In the genomic region with DNA sequence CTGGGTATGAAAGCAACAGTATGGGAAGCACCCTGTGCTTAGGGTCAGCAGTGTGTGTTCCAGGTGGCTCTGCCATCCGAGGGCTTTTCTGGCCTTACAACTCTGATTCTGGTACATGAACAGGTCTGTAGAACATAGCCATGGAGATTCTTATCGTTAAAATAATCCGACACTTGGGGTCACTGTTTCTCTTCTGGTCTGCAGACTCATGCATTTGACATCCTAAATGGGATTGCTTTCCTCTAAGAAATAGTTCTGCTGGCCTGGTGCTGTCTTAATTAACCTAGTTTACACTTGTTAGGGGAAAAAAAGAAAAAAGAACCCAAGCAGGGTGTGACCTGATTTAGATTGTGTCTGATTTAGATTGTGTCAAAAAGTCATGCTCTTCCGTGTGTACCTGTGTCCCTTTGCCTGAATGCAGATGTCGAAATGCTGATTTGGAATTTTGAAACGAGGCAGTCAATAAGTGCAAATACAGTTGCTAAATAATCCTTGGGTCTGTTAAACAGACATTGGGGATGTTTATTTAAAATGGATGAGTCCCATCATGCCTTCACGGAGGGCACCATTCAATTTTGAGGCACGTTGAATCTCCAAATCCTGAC, we compare ENCODE assay signal across 8 cellular contexts. TPM values are rescaled to one million over a fixed set of nuclear protein-coding genes. Genes with fewer than 3 reads are reported as not detected.
A peak's percentile ranks its signal among the peaks of the same experiment; 100 is the strongest.
DNase-seq lines count a peak whose midpoint lies in the region; ATAC-seq and TF ChIP-seq lines count a peak whose summit lies in the region.

No MANE protein-coding gene starts in this region.

- no peaks in the 10 kb centered on the region for H3K27me3 Mint-ChIP-seq in activated T-cell treated with anti-CD3 and anti-CD28 coated beads, Interleukin-2, amount 50 U/mL, for 24 hours

- H3K9me3 Mint-ChIP-seq in activated T-cell treated with anti-CD3 and anti-CD28 coated beads, Interleukin-2, amount 50 U/mL, for 24 hours = no peaks in the 10 kb centered on the region

- TF ChIP-seq RAD21 in liver (IDR thresholded peaks at IDR 0.05) = peak; percentile 77 to 82

- TF ChIP-seq CTCF in GM10266 (IDR thresholded peaks at IDR 0.05; ENCODE audit: control insufficient read depth, insufficient read depth, low read depth, missing control alignments) (peak; percentile 34), breast epithelium (IDR thresholded peaks at IDR 0.05) (peak in 2 of 3 donors; percentile 15 to 50), liver (IDR thresholded peaks at IDR 0.05; ENCODE audit: low read depth, low read length, missing input control) (peak; percentile 37)

- WGBS in liver = 23% methylated on average over 8 of the region's 8 CpGs

- no peak for ATAC-seq in GM19463 (IDR thresholded peaks at IDR 0.05; ENCODE audit: unreplicated experiment)

- H3K4me1 ChIP-seq in breast epithelium = no peaks in the 10 kb centered on the region
- H3K4me1 ChIP-seq in liver (ENCODE audit: control insufficient read depth in 4 of 4, insufficient read depth in 4 of 4, low read length in 3 of 4) = peaks cover 5 to 61% (median 34%) of the 10 kb centered on the region in 4 donors

- intact Hi-C loops in breast epithelium (cut with DNase I; ENCODE audit: low total_unique reads) = no loop called here

- H3K9ac ChIP-seq in liver (ENCODE audit: low read depth in 1 of 2, low read length in 2 of 2) = peak overlapping the region; percentile 15 to 60

- TF ChIP-seq POLR2A in breast epithelium (IDR thresholded peaks at IDR 0.05) = no peak

- H3K4me1 Mint-ChIP-seq in activated T-cell treated with anti-CD3 and anti-CD28 coated beads, Interleukin-2, amount 50 U/mL, for 24 hours (ENCODE audit: low read depth) = peaks cover 45% of the 10 kb centered on the region

- no peaks in the 10 kb centered on the region for H3K9me3 ChIP-seq in breast epithelium
- H3K9me3 ChIP-seq in liver (ENCODE audit: control insufficient read depth in 4 of 4, low read length in 3 of 4) = no peaks in the 10 kb centered on the region

- no peak overlapping the region for H3K4me3 Mint-ChIP-seq in activated T-cell treated with anti-CD3 and anti-CD28 coated beads, Interleukin-2, amount 50 U/mL, for 24 hours

- DNase-seq in AG20443 (ENCODE audit: low spot score) (peak; percentile 65), GM10266 (ENCODE audit: extremely low spot score) (peak; percentile 36), NCI-H226 (peak; percentile 56), breast epithelium (ENCODE audit: low spot score in 2 of 2) (no peak), GOT3 (lab: John Stamatoyannopoulos, UW) (no peak)
- DNase-seq in activated T-cell treated with anti-CD3 and anti-CD28 coated beads, Interleukin-2, amount 50 U/mL, for 24 hours = no peak

- no peaks in the 10 kb centered on the region for H3K36me3 ChIP-seq in breast epithelium
- no peaks in the 10 kb centered on the region for H3K36me3 ChIP-seq in liver (ENCODE audit: control insufficient read depth in 4 of 4, insufficient read depth in 3 of 4, low read depth in 1 of 4, low read length in 3 of 4)

- H3K27me3 ChIP-seq in breast epithelium (no peaks in the 10 kb centered on the region), liver (ENCODE audit: control insufficient read depth in 4 of 4, insufficient read depth in 4 of 4, low read length in 3 of 4) (no peaks in the 10 kb centered on the region)

- H3K36me3 Mint-ChIP-seq in activated T-cell treated with anti-CD3 and anti-CD28 coated beads, Interleukin-2, amount 50 U/mL, for 24 hours (ENCODE audit: low read depth) = no peaks in the 10 kb centered on the region

- H3K27ac Mint-ChIP-seq in activated T-cell treated with anti-CD3 and anti-CD28 coated beads, Interleukin-2, amount 50 U/mL, for 24 hours = no peak overlapping the region

- H3K4me3 ChIP-seq in breast epithelium (no peak overlapping the region), liver (ENCODE audit: low read depth in 1 of 3, low read length in 3 of 3) (peak overlapping the region; percentile 35 to 54 (median 37))

- H3K27ac ChIP-seq in breast epithelium (no peak overlapping the region), liver (ENCODE audit: low read depth in 1 of 2, low read length in 2 of 2) (peak overlapping the region; percentile 80 to 95)

TF ChIP-seq in liver, 16 proteins besides CTCF, POLR2A, EP300 and RAD21:
- TF ChIP-seq SP1 (IDR thresholded peaks at IDR 0.05) (peak; percentile 85), FOXA1 (IDR thresholded peaks at IDR 0.05) (peak; percentile 82), GABPA (IDR thresholded peaks at IDR 0.05 in 1 of 2, conservative IDR thresholded peaks at IDR 0.05 in 1 of 2) (peak in 1 of 2 donors; percentile 17), TAF1 (conservative IDR thresholded peaks at IDR 0.05) (peak; percentile 46), MAX (IDR thresholded peaks at IDR 0.05) (peak; percentile 81), HNF4A (conservative IDR thresholded peaks at IDR 0.05) (peak; percentile 77 to 89), FOXA2 (IDR thresholded peaks at IDR 0.05) (peak; percentile 85), EGR1 (IDR thresholded peaks at IDR 0.05; ENCODE audit: low read depth in 2 of 2) (peak in 1 of 2 donors; percentile 45), HNF4G (IDR thresholded peaks at IDR 0.05) (no peak), REST (IDR thresholded peaks at IDR 0.05) (no peak), RXRA (IDR thresholded peaks at IDR 0.05) (peak; percentile 83 to 94), NR2F2 (IDR thresholded peaks at IDR 0.05) (peak; percentile 44), JUND (IDR thresholded peaks at IDR 0.05) (peak in 1 of 2 donors; percentile 76), YY1 (IDR thresholded peaks at IDR 0.05) (peak; percentile 95)
- TF ChIP-seq, protein P1, sequence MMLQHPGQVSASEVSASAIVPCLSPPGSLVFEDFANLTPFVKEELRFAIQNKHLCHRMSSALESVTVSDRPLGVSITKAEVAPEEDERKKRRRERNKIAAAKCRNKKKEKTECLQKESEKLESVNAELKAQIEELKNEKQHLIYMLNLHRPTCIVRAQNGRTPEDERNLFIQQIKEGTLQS (IDR thresholded peaks at IDR 0.05) = peak; percentile 86
- TF ChIP-seq, protein P2, sequence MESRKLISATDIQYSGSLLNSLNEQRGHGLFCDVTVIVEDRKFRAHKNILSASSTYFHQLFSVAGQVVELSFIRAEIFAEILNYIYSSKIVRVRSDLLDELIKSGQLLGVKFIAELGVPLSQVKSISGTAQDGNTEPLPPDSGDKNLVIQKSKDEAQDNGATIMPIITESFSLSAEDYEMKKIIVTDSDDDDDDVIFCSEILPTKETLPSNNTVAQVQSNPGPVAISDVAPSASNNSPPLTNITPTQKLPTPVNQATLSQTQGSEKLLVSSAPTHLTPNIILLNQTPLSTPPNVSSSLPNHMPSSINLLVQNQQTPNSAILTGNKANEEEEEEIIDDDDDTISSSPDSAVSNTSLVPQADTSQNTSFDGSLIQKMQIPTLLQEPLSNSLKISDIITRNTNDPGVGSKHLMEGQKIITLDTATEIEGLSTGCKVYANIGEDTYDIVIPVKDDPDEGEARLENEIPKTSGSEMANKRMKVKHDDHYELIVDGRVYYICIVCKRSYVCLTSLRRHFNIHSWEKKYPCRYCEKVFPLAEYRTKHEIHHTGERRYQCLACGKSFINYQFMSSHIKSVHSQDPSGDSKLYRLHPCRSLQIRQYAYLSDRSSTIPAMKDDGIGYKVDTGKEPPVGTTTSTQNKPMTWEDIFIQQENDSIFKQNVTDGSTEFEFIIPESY (IDR thresholded peaks at IDR 0.05) = peak; percentile 88

RNA-seq across cellular contexts. Expression of gene TRPM8, which starts 59.6 kb away (rescaled TPM):
- not detected for total RNA-seq in breast epithelium
- total RNA-seq in liver = 10 to 100 TPM in 1 of 2 donors, 1 to 10 TPM in 1; 1.1 to 79.2 TPM
- 10 to 100 TPM; 19.8 to 46.5 TPM for polyA plus RNA-seq in liver

Comparison
In these comparisons a context has a peak if more than half of its experiments do, and no peak if none do; other contexts are left out.
1. DNase-seq: peak in AG20443 (single experiment), GM10266 (single experiment) and NCI-H226 (single experiment); none in breast epithelium (0 of 2), GOT3 (single experiment) and activated T-cell treated with anti-CD3 and anti-CD28 coated beads, Interleukin-2, amount 50 U/mL, for 24 hours (single experiment).
2. H3K27ac ChIP-seq: peak in liver (2 of 2); none in breast epithelium (0 of 2).
3. H3K4me3 ChIP-seq: peak in liver (3 of 3); none in breast epithelium (0 of 3).
4. Peak in every context shown above with its lines, with median percentiles within 50 percentile points of each other: CTCF ChIP-seq.